Comparison of ENCODE assay signal across 8 cellular contexts in the genomic region with DNA sequence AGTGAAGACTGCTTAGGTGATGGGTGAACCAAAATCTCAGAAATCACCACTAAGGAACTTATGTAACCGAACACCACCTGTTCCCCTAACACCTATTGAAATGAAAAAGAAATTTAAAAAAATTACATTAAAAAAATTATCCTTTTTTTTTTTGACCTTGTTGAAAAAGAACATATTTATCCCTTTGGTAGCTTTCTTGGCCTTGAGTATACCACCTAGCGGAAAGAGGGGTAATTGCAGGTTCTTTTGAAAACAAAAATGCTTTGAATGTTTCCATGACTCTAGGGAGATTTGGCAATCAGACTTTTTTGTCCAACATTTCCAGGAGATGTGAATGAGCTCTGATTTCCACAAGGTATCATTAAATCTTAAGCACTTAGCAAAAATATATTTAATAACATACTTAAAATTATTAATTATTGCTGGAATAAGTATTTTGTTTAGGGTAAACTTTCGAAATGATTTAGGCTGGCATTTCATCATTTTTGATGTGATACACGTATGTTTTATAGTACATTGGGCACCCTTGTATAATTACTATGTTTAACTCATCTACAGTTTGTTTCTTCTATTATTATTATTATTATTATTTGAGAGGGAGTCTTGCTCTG. TPM values are rescaled to one million over a fixed set of nuclear protein-coding genes. Genes with fewer than 3 reads are reported as not detected.
DNase-seq lines count a peak whose midpoint lies in the region; ATAC-seq and TF ChIP-seq lines count a peak whose summit lies in the region.

No MANE protein-coding gene starts in this region.

- H3K27me3 ChIP-seq in upper lobe of right lung: no peaks in the 10 kb centered on the region

- H3K27ac ChIP-seq in VCaP (no peak overlapping the region), upper lobe of right lung (no peak overlapping the region)

- no peak overlapping the region for H3K4me3 ChIP-seq in upper lobe of right lung

- H3K4me1 ChIP-seq in upper lobe of right lung: no peaks in the 10 kb centered on the region

- TF ChIP-seq CTCF in VCaP (conservative IDR thresholded peaks at IDR 0.05) (peak; percentile 85), upper lobe of right lung (IDR thresholded peaks at IDR 0.05) (peak; percentile 82)

- ATAC-seq in upper lobe of right lung (peak; percentile 57), GM18502 (IDR thresholded peaks at IDR 0.05; ENCODE audit: poor library complexity, unreplicated experiment) (no peak), GM19455 (IDR thresholded peaks at IDR 0.05; ENCODE audit: unreplicated experiment) (no peak)

- H3K9me3 ChIP-seq in upper lobe of right lung: no peaks in the 10 kb centered on the region

- DNase-seq in DMS 273 (lab: John Stamatoyannopoulos, UW; ENCODE audit: unreplicated experiment): peak; percentile 61
- peak; percentile 22 for DNase-seq in HuH-7.5 (ENCODE audit: low spot score)
- peak; percentile 50 for DNase-seq in iris pigment epithelial cell (ENCODE audit: low read depth)
- no peak for DNase-seq in upper lobe of right lung
- DNase-seq in NCI-H2196 treated with DMSO at 0.1 percent for 48 hours (lab: John Stamatoyannopoulos, UW; ENCODE audit: unreplicated experiment): no peak

- H3K36me3 ChIP-seq in upper lobe of right lung: no peaks in the 10 kb centered on the region

- intact Hi-C loops in upper lobe of right lung (cut with DNase I): no loop called here

RNA-seq across cellular contexts. Expression of gene ELMO1, which starts 47.0 kb away (rescaled TPM):
- total RNA-seq in upper lobe of right lung: 53.8 TPM

Comparison
In these comparisons a context has a peak if more than half of its experiments do, and no peak if none do; other contexts are left out.
1. DNase-seq: peak in DMS 273 (single experiment), HuH-7.5 (single experiment) and iris pigment epithelial cell (single experiment); none in upper lobe of right lung (single experiment) and NCI-H2196 treated with DMSO at 0.1 percent for 48 hours (single experiment).